9 cellular contexts compared by ENCODE assay signal in genomic region chr5:132498152-132498551, GRCh38. TPM values are rescaled to one million over a fixed set of nuclear protein-coding genes. Genes with fewer than 3 reads are reported as not detected.
A peak's percentile ranks its signal among the peaks of the same experiment; 100 is the strongest.
DNase-seq lines count a peak whose midpoint lies in the region; ATAC-seq and TF ChIP-seq lines count a peak whose summit lies in the region.
"Had no signal": no experiment of that assay in that cellular context is flagged by ENCODE, and none has a peak within 500 bp of the region (broad histone marks: within the 10 kb centered on the region; RNA-seq: fewer than 3 reads in every experiment).

No MANE protein-coding gene starts in this region.

- no peaks in the 10 kb centered on the region for H3K9me3 Mint-ChIP-seq in activated CD4-positive, alpha-beta T cell treated with anti-CD3 and anti-CD28 coated beads, Interleukin-2, amount 10 ng/mL, durations not matched to agents 24 days and 14 days

- no peak overlapping the region for H3K4me3 Mint-ChIP-seq in activated CD4-positive, alpha-beta T cell treated with anti-CD3 and anti-CD28 coated beads, Interleukin-2, amount 10 ng/mL, durations not matched to agents 24 days and 14 days

- H3K27me3 ChIP-seq in right lobe of liver, result no peaks in the 10 kb centered on the region

- TF ChIP-seq POLR2A in right lobe of liver (IDR thresholded peaks at IDR 0.05), result peak; percentile 38

- no peaks in the 10 kb centered on the region for H3K9me3 ChIP-seq in right lobe of liver

- H3K27ac ChIP-seq in right lobe of liver (peak overlapping the region; percentile 83 to 92 (median 92)), temporal lobe (ENCODE audit: low read depth, low read length) (peak overlapping the region; percentile 53)
- H3K27ac ChIP-seq: cardiac muscle cell had no signal

- intact Hi-C loops in activated CD4-positive, alpha-beta T cell treated with anti-CD3 and anti-CD28 coated beads, Interleukin-2, amount 10 ng/mL, durations not matched to agents 24 days and 14 days (cut with micrococcal nuclease), result loop anchor here (5.0 to 10.0 kb wide), 2 partner anchors 206 to 383 kb away; partner anchors contain the start of gene SLC22A4
- intact Hi-C loops in right lobe of liver (cut with DNase I), result no loop called here

- peak overlapping the region; percentile 45 for H3K27ac Mint-ChIP-seq in activated CD4-positive, alpha-beta T cell treated with anti-CD3 and anti-CD28 coated beads, Interleukin-2, amount 10 ng/mL, durations not matched to agents 24 days and 14 days

- no peak for TF ChIP-seq CTCF in right lobe of liver (IDR thresholded peaks at IDR 0.05)

- ATAC-seq in right lobe of liver, result peak; percentile 4 to 36 (median 25)
- ATAC-seq in HG02678 (IDR thresholded peaks at IDR 0.05; ENCODE audit: unreplicated experiment), result no peak

- H3K36me3 ChIP-seq in right lobe of liver, result no peaks in the 10 kb centered on the region
- H3K36me3 ChIP-seq: cardiac muscle cell had no signal

- H3K4me1 Mint-ChIP-seq in activated CD4-positive, alpha-beta T cell treated with anti-CD3 and anti-CD28 coated beads, Interleukin-2, amount 10 ng/mL, durations not matched to agents 24 days and 14 days, result peaks cover 64% of the 10 kb centered on the region

- H3K4me1 ChIP-seq in right lobe of liver, result peaks cover 0 to 59% (median 37%) of the 10 kb centered on the region in 4 donors

- no peak overlapping the region for H3K4me3 ChIP-seq in right lobe of liver
- H3K4me3 ChIP-seq: cardiac muscle cell had no signal

- DNase-seq in activated CD4-positive, alpha-beta T cell treated with anti-CD3 and anti-CD28 coated beads, Interleukin-2, amount 10 ng/mL, durations not matched to agents 24 days and 14 days, result peak; percentile 61
- no peak for DNase-seq in activated CD4-positive, alpha-beta T cell treated with anti-CD3 and anti-CD28 coated beads for 1 hour
- DNase-seq in amniotic epithelial cell (ENCODE audit: low read depth) (peak; percentile 69), right lobe of liver (peak; percentile 85 to 87 (median 87)), NCI-H2196 (lab: John Stamatoyannopoulos, UW; ENCODE audit: unreplicated experiment) (no peak), DMS153 (lab: John Stamatoyannopoulos, UW) (no peak)

- WGBS in right lobe of liver (ENCODE audit: insufficient coverage, low coverage, low lambda C conversion rate, missing lambda C conversion rate), result 82% methylated on average over 2 of the region's 3 CpGs

- no peaks in the 10 kb centered on the region for H3K36me3 Mint-ChIP-seq in activated CD4-positive, alpha-beta T cell treated with anti-CD3 and anti-CD28 coated beads, Interleukin-2, amount 10 ng/mL, durations not matched to agents 24 days and 14 days (ENCODE audit: low read depth)

- no peaks in the 10 kb centered on the region for H3K27me3 Mint-ChIP-seq in activated CD4-positive, alpha-beta T cell treated with anti-CD3 and anti-CD28 coated beads, Interleukin-2, amount 10 ng/mL, durations not matched to agents 24 days and 14 days

RNA-seq across cellular contexts. Expression of gene IRF1, which starts 7.6 kb away (rescaled TPM):
- 167 and 181 TPM in 2 replicates for total RNA-seq in activated CD4-positive, alpha-beta T cell treated with anti-CD3 and anti-CD28 coated beads, Interleukin-2, amount 10 ng/mL, durations not matched to agents 24 days and 14 days
- total RNA-seq in right lobe of liver (10 to 100 TPM; 23.9 to 38.3 (median 30.2) TPM), temporal lobe (0.74 TPM)

RNA-seq across cellular contexts. Expression of gene IL5, which starts 45.2 kb away (rescaled TPM):
- 7.0 and 7.1 TPM in 2 replicates for total RNA-seq in activated CD4-positive, alpha-beta T cell treated with anti-CD3 and anti-CD28 coated beads, Interleukin-2, amount 10 ng/mL, durations not matched to agents 24 days and 14 days
- total RNA-seq in right lobe of liver (not detected), temporal lobe (not detected)
- total RNA-seq: cardiac muscle cell had no signal

RNA-seq across cellular contexts. Expression of gene RAD50, which starts 58.6 kb away (rescaled TPM):
- 37.4 and 39.5 TPM in 2 replicates for total RNA-seq in activated CD4-positive, alpha-beta T cell treated with anti-CD3 and anti-CD28 coated beads, Interleukin-2, amount 10 ng/mL, durations not matched to agents 24 days and 14 days
- total RNA-seq in right lobe of liver (10 to 100 TPM; 14.1 to 27.7 (median 17.9) TPM), temporal lobe (39.8 TPM)

Comparison
In these comparisons a context has a peak if more than half of its experiments do, and no peak if none do; other contexts are left out.
1. DNase-seq: peak in activated CD4-positive, alpha-beta T cell treated with anti-CD3 and anti-CD28 coated beads, Interleukin-2, amount 10 ng/mL, durations not matched to agents 24 days and 14 days (single experiment), amniotic epithelial cell (single experiment) and right lobe of liver (3 of 3); none in activated CD4-positive, alpha-beta T cell treated with anti-CD3 and anti-CD28 coated beads for 1 hour (single experiment), NCI-H2196 (single experiment) and DMS153 (single experiment).
2. RNA of gene IRF1, which starts 7.6 kb away (total RNA-seq): 167 to 181 TPM in activated CD4-positive, alpha-beta T cell treated with anti-CD3 and anti-CD28 coated beads, Interleukin-2, amount 10 ng/mL, durations not matched to agents 24 days and 14 days and 23.9 to 38.3 TPM in right lobe of liver; 0.74 TPM in temporal lobe (single experiment); every median in the first group is over 10 times any median in the second.